In genomic region chr3:64207289-64208086, GRCh38 we compare ENCODE assay signal across 18 cellular contexts. TPM values are rescaled to one million over a fixed set of nuclear protein-coding genes. Genes with fewer than 3 reads are reported as not detected.
DNase-seq lines count a peak whose midpoint lies in the region; ATAC-seq, FAIRE-seq and TF ChIP-seq lines count a peak whose summit lies in the region.
"Had no signal": no experiment of that assay in that cellular context is flagged by ENCODE, and none has a peak within 500 bp of the region (broad histone marks: within the 10 kb centered on the region; RNA-seq: fewer than 3 reads in every experiment).

No MANE protein-coding gene starts in this region.

- no peak overlapping the region for H3K4me3 Mint-ChIP-seq in mesothelial cell of epicardium
- H3K4me3 Mint-ChIP-seq: activated CD8-positive, alpha-beta memory T cell treated with anti-CD3 and anti-CD28 coated beads, Interleukin-2, amount 10 ng/mL, durations not matched to agents 7 days and 5 days; activated naive CD4-positive, alpha-beta T cell treated with anti-CD3 and anti-CD28 coated beads, Interleukin-2, amount 50 U/mL, for 24 hours; WTC11 had no signal

- no peak overlapping the region for H2AFZ ChIP-seq in ACC112 (ENCODE audit: low read length, unreplicated experiment)

- TF ChIP-seq POLR2A in GM12891 (IDR thresholded peaks at IDR 0.05; ENCODE audit: low read depth, low read length) = no peak

- no peaks in the 10 kb centered on the region for H3K27me3 Mint-ChIP-seq in mesothelial cell of epicardium (ENCODE audit: low read depth)

- peaks cover 31% of the 10 kb centered on the region for H3K4me1 Mint-ChIP-seq in mesothelial cell of epicardium
- H3K4me1 Mint-ChIP-seq: activated CD8-positive, alpha-beta memory T cell treated with anti-CD3 and anti-CD28 coated beads, Interleukin-2, amount 10 ng/mL, durations not matched to agents 7 days and 5 days; activated naive CD4-positive, alpha-beta T cell treated with anti-CD3 and anti-CD28 coated beads, Interleukin-2, amount 50 U/mL, for 24 hours had no signal

- H3K27ac Mint-ChIP-seq in mesothelial cell of epicardium = peak overlapping the region; percentile 76
- H3K27ac Mint-ChIP-seq: activated CD8-positive, alpha-beta memory T cell treated with anti-CD3 and anti-CD28 coated beads, Interleukin-2, amount 10 ng/mL, durations not matched to agents 7 days and 5 days; activated naive CD4-positive, alpha-beta T cell treated with anti-CD3 and anti-CD28 coated beads, Interleukin-2, amount 50 U/mL, for 24 hours; WTC11 had no signal

- ATAC-seq in SK-N-SH treated with all-trans-retinoic acid at 6 μM for 48 hours = peak; percentile 88
- ATAC-seq: A549; activated CD8-positive, alpha-beta memory T cell treated with anti-CD3 and anti-CD28 coated beads, Interleukin-2, amount 10 ng/mL, durations not matched to agents 7 days and 5 days; WTC11 had no signal

- peaks cover 38% of the 10 kb centered on the region for H3K4me1 ChIP-seq in ACC112 (ENCODE audit: control insufficient read depth, insufficient read depth, low read length, unreplicated experiment)

- peak overlapping the region; percentile 50 for H3K27ac ChIP-seq in ACC112 (ENCODE audit: low read depth, low read length)
- H3K27ac ChIP-seq: SK-N-MC had no signal

- peak; percentile 97 for DNase-seq in fibroblast of the aortic adventitia (ENCODE audit: low read depth)
- DNase-seq in mesothelial cell of epicardium (ENCODE audit: low spot score in 2 of 2, unreplicated experiment in 2 of 2) = no peak
- DNase-seq in GM12891 (ENCODE audit: insufficient read length, low spot score) = no peak
- DNase-seq in amniotic stem cell (lab: John Stamatoyannopoulos, UW) = no peak
- DNase-seq in SW480 (ENCODE audit: low spot score) = no peak
- DNase-seq in GM10266 (ENCODE audit: extremely low spot score) = no peak
- DNase-seq: activated CD8-positive, alpha-beta memory T cell treated with anti-CD3 and anti-CD28 coated beads, Interleukin-2, amount 10 ng/mL, durations not matched to agents 7 days and 5 days; Caco-2; dorsolateral prefrontal cortex; NCI-H2171; small intestine; substantia nigra had no signal

- peaks cover 2% of the 10 kb centered on the region for H3K36me3 Mint-ChIP-seq in mesothelial cell of epicardium
- H3K36me3 Mint-ChIP-seq: activated CD8-positive, alpha-beta memory T cell treated with anti-CD3 and anti-CD28 coated beads, Interleukin-2, amount 10 ng/mL, durations not matched to agents 7 days and 5 days; activated naive CD4-positive, alpha-beta T cell treated with anti-CD3 and anti-CD28 coated beads, Interleukin-2, amount 50 U/mL, for 24 hours; WTC11 had no signal

- H3K27me3 ChIP-seq in ACC112 (ENCODE audit: insufficient read depth, low read length) = no peaks in the 10 kb centered on the region
- H3K27me3 ChIP-seq: dorsolateral prefrontal cortex had no signal

- FAIRE-seq in GM12891 (lab: Jason Lieb, UNC) = no peak
- FAIRE-seq: A549, small intestine had no signal

- H3K36me3 ChIP-seq in ACC112 (ENCODE audit: insufficient read depth, low read length) = peaks cover 3% of the 10 kb centered on the region; the same call in 1 of the 2 replicates

- TF ChIP-seq CTCF in fibroblast of the aortic adventitia (IDR thresholded peaks at IDR 0.05; ENCODE audit: insufficient read depth, low read length) (no peak), mesothelial cell of epicardium (IDR thresholded peaks at IDR 0.05; ENCODE audit: unreplicated experiment) (no peak), GM10266 (IDR thresholded peaks at IDR 0.05; ENCODE audit: control insufficient read depth, insufficient read depth, low read depth, missing control alignments) (no peak)

- peaks cover 92% of the 10 kb centered on the region for H3K79me2 ChIP-seq in ACC112 (ENCODE audit: control insufficient read depth, insufficient read depth, low read length, unreplicated experiment)

- H3K9me3 Mint-ChIP-seq in mesothelial cell of epicardium = no peaks in the 10 kb centered on the region
- H3K9me3 Mint-ChIP-seq: activated naive CD4-positive, alpha-beta T cell treated with anti-CD3 and anti-CD28 coated beads, Interleukin-2, amount 50 U/mL, for 24 hours; WTC11 had no signal

- H3K4me3 ChIP-seq in ACC112 (ENCODE audit: low read depth, low read length) (no peak overlapping the region), fibroblast of the aortic adventitia (ENCODE audit: low read depth, low read length) (no peak overlapping the region)
- H3K4me3 ChIP-seq: A549, SK-N-MC had no signal

TF ChIP-seq in SK-N-SH treated with all-trans-retinoic acid at 6 μM for 48 hours, 23 proteins besides CTCF, POLR2A, EP300 and RAD21:
- TF ChIP-seq ARNTL (CRISPR knock-in tag; IDR thresholded peaks at IDR 0.05; ENCODE audit: borderline replicate concordance, low read depth) (no peak), TSHZ2 (CRISPR knock-in tag; IDR thresholded peaks at IDR 0.05) (peak; percentile 84; the same call in 1 of the 2 replicates), TCF4 (CRISPR knock-in tag; IDR thresholded peaks at IDR 0.05; ENCODE audit: borderline replicate concordance) (peak; percentile 97), PPARA (CRISPR knock-in tag; IDR thresholded peaks at IDR 0.05; ENCODE audit: borderline replicate concordance) (no peak), SNAI2 (CRISPR knock-in tag; IDR thresholded peaks at IDR 0.05) (0 out of 2 replicates have a peak, but pooled peaks have one; percentile 17), ZNF70 (CRISPR knock-in tag; IDR thresholded peaks at IDR 0.05) (0 out of 2 replicates have a peak, but pooled peaks have one; percentile 24), ISL1 (CRISPR knock-in tag; IDR thresholded peaks at IDR 0.05) (peak; percentile 60; the same call in 1 of the 2 replicates), ZFP30 (CRISPR knock-in tag; IDR thresholded peaks at IDR 0.05) (no peak), BACH2 (CRISPR knock-in tag; IDR thresholded peaks at IDR 0.05; ENCODE audit: borderline replicate concordance) (no peak)

TF ChIP-seq in GM12891, 5 proteins besides CTCF, POLR2A, EP300 and RAD21:
- TF ChIP-seq TAF1 (IDR thresholded peaks at IDR 0.05; ENCODE audit: low read depth, low read length) (no peak), SPI1 (IDR thresholded peaks at IDR 0.05; ENCODE audit: low read depth, low read length) (no peak), POLR2AphosphoS5 (IDR thresholded peaks at IDR 0.05; ENCODE audit: low read depth, low read length) (no peak), POU2F2 (IDR thresholded peaks at IDR 0.05; ENCODE audit: low read depth, low read length) (no peak), PAX5 (IDR thresholded peaks at IDR 0.05; ENCODE audit: insufficient read depth, low read length, severe bottlenecking) (no peak)
TF ChIP-seq in GM12891: peak in this region for 0.

RNA-seq across cellular contexts. Expression of gene PRICKLE2, which starts 17.8 kb away (rescaled TPM):
- total RNA-seq in fibroblast of the aortic adventitia (ENCODE audit: low replicate concordance) (22.0 and 45.1 TPM in 2 replicates), mesothelial cell of epicardium (41.3 to 46.2 TPM (median 43.2 TPM) in 3 replicates)
- polyA plus RNA-seq in GM12891 (2012; ENCODE audit: low read depth, missing spikeins) = 0.36 TPM
- total RNA-seq: activated CD8-positive, alpha-beta memory T cell treated with anti-CD3 and anti-CD28 coated beads, Interleukin-2, amount 10 ng/mL, durations not matched to agents 7 days and 5 days had no signal
